Comparison of ENCODE assay signal across 16 cellular contexts in genomic region chr6:28817808-28818145, GRCh38.
A peak's percentile ranks its signal among the peaks of the same experiment; 100 is the strongest.
DNase-seq lines count a peak whose midpoint lies in the region; ATAC-seq, FAIRE-seq and TF ChIP-seq lines count a peak whose summit lies in the region.
"Had no signal": no experiment of that assay in that cellular context is flagged by ENCODE, and none has a peak within 500 bp of the region (broad histone marks: within the 10 kb centered on the region; RNA-seq: fewer than 3 reads in every experiment).

No MANE protein-coding gene starts in this region.

- H3K36me3 ChIP-seq in HUES6 (ENCODE audit: control insufficient read depth, insufficient read depth, low read length): no peaks in the 10 kb centered on the region
- H3K36me3 ChIP-seq in keratinocyte (ENCODE audit: control insufficient read depth in 2 of 2, extremely low read depth in 1 of 2, insufficient read depth in 2 of 2, low read length in 2 of 2): no peaks in the 10 kb centered on the region
- H3K36me3 ChIP-seq: left lung, Peyer's patch had no signal

- H4K20me1 ChIP-seq in keratinocyte (ENCODE audit: control insufficient read depth, extremely low read depth, insufficient read depth, low read length): no peaks in the 10 kb centered on the region

- H3K4me3 Mint-ChIP-seq in WTC11: peak overlapping the region; percentile 77
- no peak overlapping the region for H3K4me3 Mint-ChIP-seq in chondrocyte (ENCODE audit: unreplicated experiment)
- H3K4me3 Mint-ChIP-seq: activated CD4-positive, alpha-beta T cell treated with anti-CD3 and anti-CD28 coated beads, Interleukin-2, amount 10 ng/mL, durations not matched to agents 7 days and 5 days; activated T-cell treated with anti-CD3 and anti-CD28 coated beads, Interleukin-2, amount 50 U/mL, for 4 hours had no signal

- no peak for FAIRE-seq in keratinocyte (lab: Jason Lieb, UNC)

- H3K27me3 Mint-ChIP-seq in WTC11 (ENCODE audit: low read depth) (peaks cover 92% of the 10 kb centered on the region), chondrocyte (ENCODE audit: low read depth) (peaks cover 60% of the 10 kb centered on the region)

- H3K79me2 ChIP-seq in keratinocyte (ENCODE audit: control insufficient read depth, insufficient read depth, low read length): no peaks in the 10 kb centered on the region

- H3K4me2 ChIP-seq in keratinocyte (ENCODE audit: control insufficient read depth, extremely low read depth, insufficient read depth, low read depth, low read length): peak overlapping the region; percentile 93

- ATAC-seq in WTC11: peak; percentile 38
- no peak for ATAC-seq in GM21360 (IDR thresholded peaks at IDR 0.05; ENCODE audit: unreplicated experiment)
- ATAC-seq: left lung had no signal

- H3K27ac Mint-ChIP-seq in WTC11 (no peak overlapping the region), chondrocyte (ENCODE audit: unreplicated experiment) (no peak overlapping the region)
- H3K27ac Mint-ChIP-seq: activated CD4-positive, alpha-beta T cell treated with anti-CD3 and anti-CD28 coated beads, Interleukin-2, amount 10 ng/mL, durations not matched to agents 7 days and 5 days; CD14-positive monocyte; T-helper 2 cell treated with Interferon-gamma antibody and Interleukin-4, amounts not matched to agents 5 μg/mL and 100 μg/mL, for 36 hours had no signal

- H3K4me3 ChIP-seq in HUES6 (ENCODE audit: low read depth, low read length) (peak overlapping the region; percentile 63), keratinocyte (ENCODE audit: control insufficient read depth in 2 of 3, extremely low read depth in 1 of 3, insufficient read depth in 2 of 3, low read depth in 1 of 3, low read length in 3 of 3) (peak overlapping the region in 2 of 3 experiments; percentile 44 to 69)
- H3K4me3 ChIP-seq: left lung, Peyer's patch had no signal

- H3K9me1 ChIP-seq in keratinocyte (ENCODE audit: control insufficient read depth, extremely low read depth, insufficient read depth, low read length): no peaks in the 10 kb centered on the region

- CTCF ChIA-PET in WTC11 (lab: Charles Lee): interaction anchor here (0.6 to 1.9 kb wide), 8 partner anchors 20 to 573 kb away, joined by 3 to 16 read pairs (median 4); no protein-coding TSS in a partner anchor

- H3K4me1 Mint-ChIP-seq in WTC11 (peaks cover 47% of the 10 kb centered on the region), chondrocyte (ENCODE audit: low read depth) (peaks cover 21% of the 10 kb centered on the region)

- H3K9ac ChIP-seq in HUES6 (ENCODE audit: low read length): no peak overlapping the region
- no peak overlapping the region for H3K9ac ChIP-seq in keratinocyte (ENCODE audit: control insufficient read depth, extremely low read depth, insufficient read depth, low read length)

- dilution Hi-C loops in keratinocyte (cut with MboI; ENCODE audit: extremely low pct_ligation_motif_present, low sequenced_read_pairs): no loop called here

- H3K9me3 Mint-ChIP-seq in WTC11 (no peaks in the 10 kb centered on the region), chondrocyte (ENCODE audit: low read depth) (no peaks in the 10 kb centered on the region)
- H3K9me3 Mint-ChIP-seq: T-helper 2 cell treated with Interferon-gamma antibody and Interleukin-4, amounts not matched to agents 5 μg/mL and 100 μg/mL, for 36 hours had no signal

- no peak overlapping the region for H2AFZ ChIP-seq in keratinocyte (ENCODE audit: control insufficient read depth, low read length)

- DNase-seq in Daoy (ENCODE audit: low read depth): peak; percentile 62
- DNase-seq in WTC11 (ENCODE audit: low spot score): no peak
- no peak for DNase-seq in keratinocyte (ENCODE audit: low read depth, low spot score)
- no peak for DNase-seq in chondrocyte (ENCODE audit: low spot score)
- DNase-seq in nucleus accumbens (lab: John Stamatoyannopoulos, UW): no peak
- DNase-seq in substantia nigra (lab: John Stamatoyannopoulos, UW): no peak
- DNase-seq: activated CD4-positive, alpha-beta T cell treated with anti-CD3 and anti-CD28 coated beads, Interleukin-2, amount 10 ng/mL, durations not matched to agents 7 days and 5 days; activated T-cell treated with anti-CD3 and anti-CD28 coated beads, Interleukin-2, amount 50 U/mL, for 4 hours; cerebellar nuclear complex; left lung; NCI-H345; Peyer's patch had no signal

- no peaks in the 10 kb centered on the region for H3K9me3 ChIP-seq in HUES6 (ENCODE audit: control insufficient read depth, insufficient read depth, low read depth, low read length)
- no peaks in the 10 kb centered on the region for H3K9me3 ChIP-seq in keratinocyte (ENCODE audit: control insufficient read depth, low read depth, low read length)
- H3K9me3 ChIP-seq: left lung, Peyer's patch had no signal

- H3K27ac ChIP-seq in HUES6 (ENCODE audit: low read depth, low read length) (no peak overlapping the region), keratinocyte (ENCODE audit: control insufficient read depth, insufficient read depth, low read length) (no peak overlapping the region), substantia nigra (ENCODE audit: low read depth, low read length, poor library complexity, severe bottlenecking) (no peak overlapping the region)
- H3K27ac ChIP-seq: left lung, Peyer's patch had no signal

- no peak for TF ChIP-seq CTCF in WTC11 (IDR thresholded peaks at IDR 0.05)
- no peak for TF ChIP-seq CTCF in keratinocyte (optimal IDR thresholded peaks at IDR 0.05 in 1 of 3, IDR thresholded peaks at IDR 0.05 in 1 of 3, conservative IDR thresholded peaks at IDR 0.05 in 1 of 3; ENCODE audit: extremely low read depth in 1 of 3, insufficient read depth in 2 of 3, low read length in 3 of 3)
- no peak for TF ChIP-seq CTCF in chondrocyte (IDR thresholded peaks at IDR 0.05)

- H3K4me1 ChIP-seq in HUES6 (ENCODE audit: control insufficient read depth, insufficient read depth, low read length) (peaks cover 9% of the 10 kb centered on the region; the same call in 1 of the 2 replicates), keratinocyte (ENCODE audit: control insufficient read depth, extremely low read depth, insufficient read depth, low read length) (peaks cover 6% of the 10 kb centered on the region)
- H3K4me1 ChIP-seq: left lung, Peyer's patch had no signal

- H3K27me3 ChIP-seq in HUES6 (ENCODE audit: control insufficient read depth, insufficient read depth, low read length): peaks cover 83% of the 10 kb centered on the region
- peaks cover 26% of the 10 kb centered on the region for H3K27me3 ChIP-seq in keratinocyte (ENCODE audit: control insufficient read depth, extremely low read depth, insufficient read depth, low read length)

- POLR2A ChIA-PET in WTC11 (lab: Charles Lee): interaction anchor here (0.6 kb wide), 1 partner anchor 1563 kb away, joined by 3 read pairs; no protein-coding TSS in a partner anchor

- H3K36me3 Mint-ChIP-seq in WTC11: no peaks in the 10 kb centered on the region
- H3K36me3 Mint-ChIP-seq in chondrocyte (ENCODE audit: low read depth): peaks cover 2% of the 10 kb centered on the region

TF ChIP-seq in WTC11, 78 proteins besides CTCF, POLR2A, EP300 and RAD21:
- TF ChIP-seq SMAD4 (CRISPR knock-in tag; IDR thresholded peaks at IDR 0.05): no peak
- TF ChIP-seq STAT6 (CRISPR knock-in tag; conservative IDR thresholded peaks at IDR 0.05; ENCODE audit: low read depth): no peak
- TF ChIP-seq NR3C1 (CRISPR knock-in tag; conservative IDR thresholded peaks at IDR 0.05; ENCODE audit: low read depth): no peak
- TF ChIP-seq TEAD1 (CRISPR knock-in tag; IDR thresholded peaks at IDR 0.05): no peak
- TF ChIP-seq, protein P1, sequence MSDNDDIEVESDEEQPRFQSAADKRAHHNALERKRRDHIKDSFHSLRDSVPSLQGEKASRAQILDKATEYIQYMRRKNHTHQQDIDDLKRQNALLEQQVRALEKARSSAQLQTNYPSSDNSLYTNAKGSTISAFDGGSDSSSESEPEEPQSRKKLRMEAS (CRISPR knock-in tag; IDR thresholded peaks at IDR 0.05): no peak
- no peak for TF ChIP-seq FOXP1 (CRISPR knock-in tag; IDR thresholded peaks at IDR 0.05; ENCODE audit: borderline replicate concordance)
- TF ChIP-seq ZNF219 (CRISPR knock-in tag; IDR thresholded peaks at IDR 0.05; ENCODE audit: borderline replicate concordance): no peak
- TF ChIP-seq FOXP4 (CRISPR knock-in tag; IDR thresholded peaks at IDR 0.05): no peak
- TF ChIP-seq, protein P2, sequence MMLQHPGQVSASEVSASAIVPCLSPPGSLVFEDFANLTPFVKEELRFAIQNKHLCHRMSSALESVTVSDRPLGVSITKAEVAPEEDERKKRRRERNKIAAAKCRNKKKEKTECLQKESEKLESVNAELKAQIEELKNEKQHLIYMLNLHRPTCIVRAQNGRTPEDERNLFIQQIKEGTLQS (CRISPR knock-in tag; conservative IDR thresholded peaks at IDR 0.05): no peak
